In the genomic region with DNA sequence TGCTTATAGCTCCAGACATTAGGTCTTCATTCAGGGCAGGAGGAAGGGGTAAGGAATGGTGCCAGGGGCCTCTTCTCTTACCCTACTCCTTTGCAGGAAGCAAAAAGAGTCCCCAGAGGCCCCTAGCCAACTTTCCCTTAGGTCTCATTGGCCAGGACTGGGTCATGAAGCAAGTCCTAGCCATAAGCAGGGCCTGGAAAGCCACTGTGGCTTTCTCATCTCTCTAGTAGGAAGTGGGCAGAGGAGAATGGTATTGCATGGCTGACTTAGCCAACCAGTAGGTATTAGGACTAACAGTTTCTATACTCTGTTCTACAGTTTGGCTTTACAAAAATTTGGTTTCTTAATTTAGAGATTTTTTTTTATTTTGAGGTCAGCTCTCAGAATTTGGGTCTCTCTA, we compare ENCODE assay signal across 20 cellular contexts.
"Had no signal": no experiment of that assay in that cellular context is flagged by ENCODE, and none has a peak within 500 bp of the region (broad histone marks: within the 10 kb centered on the region; RNA-seq: fewer than 3 reads in every experiment).

No MANE protein-coding gene starts in this region.

- H3K36me3 ChIP-seq: cardiac muscle cell, gastroesophageal sphincter, tibial artery had no signal

- H3K4me1 ChIP-seq: gastroesophageal sphincter, tibial artery had no signal

- H3K9me3 ChIP-seq: tibial artery had no signal

- DNase-seq: activated CD4-positive, alpha-beta T cell treated with anti-CD3 and anti-CD28 coated beads, Interleukin-2, amount 50 U/mL, for 4 hours; activated CD8-positive, alpha-beta memory T cell treated with anti-CD3 and anti-CD28 coated beads, Interleukin-2, amount 10 ng/mL, durations not matched to agents 7 days and 5 days; activated gamma-delta T cell; activated T-cell treated with anti-CD3 and anti-CD28 coated beads, Interleukin-2, amount 50 U/mL, for 4 hours; dorsolateral prefrontal cortex; erythroblast; left colon; nephron progenitor cell; occipital lobe; right cardiac atrium; stimulated activated CD4-positive, alpha-beta T cell treated with anti-CD3 and anti-CD28 coated beads, Interleukin-15, amount 100 ng/mL, for 24 hours; stimulated activated CD4-positive, alpha-beta T cell treated with anti-CD3 and anti-CD28 coated beads, Interleukin-4, amount 100 ng/mL, for 1 hour; stimulated activated naive CD4-positive, alpha-beta T cell; tibial artery had no signal

- ATAC-seq: activated CD4-positive, CD25-positive, alpha-beta regulatory T cell treated with anti-CD3 and anti-CD28 coated beads, Interleukin-2, amount 50 U/mL, for 24 hours; activated CD8-positive, alpha-beta memory T cell treated with anti-CD3 and anti-CD28 coated beads, Interleukin-2, amount 10 ng/mL, durations not matched to agents 7 days and 5 days; activated naive CD4-positive, alpha-beta T cell treated with anti-CD3 and anti-CD28 coated beads, Interleukin-2, amount 50 U/mL, for 72 hours; activated T-cell treated with anti-CD3 and anti-CD28 coated beads, Interleukin-2, amount 50 U/mL, for 4 hours; gastroesophageal sphincter; left colon; right cardiac atrium had no signal

- H3K4me3 ChIP-seq: cardiac muscle cell, dorsolateral prefrontal cortex, gastroesophageal sphincter, lung, skin epidermis, tibial artery had no signal

- H3K27me3 ChIP-seq: cardiac muscle cell, dorsolateral prefrontal cortex, tibial artery had no signal

- H3K27ac ChIP-seq: cardiac muscle cell, dorsolateral prefrontal cortex, gastroesophageal sphincter, skin epidermis, tibial artery had no signal
